Comparison of ENCODE assay signal across 18 cellular contexts in the genomic region with DNA sequence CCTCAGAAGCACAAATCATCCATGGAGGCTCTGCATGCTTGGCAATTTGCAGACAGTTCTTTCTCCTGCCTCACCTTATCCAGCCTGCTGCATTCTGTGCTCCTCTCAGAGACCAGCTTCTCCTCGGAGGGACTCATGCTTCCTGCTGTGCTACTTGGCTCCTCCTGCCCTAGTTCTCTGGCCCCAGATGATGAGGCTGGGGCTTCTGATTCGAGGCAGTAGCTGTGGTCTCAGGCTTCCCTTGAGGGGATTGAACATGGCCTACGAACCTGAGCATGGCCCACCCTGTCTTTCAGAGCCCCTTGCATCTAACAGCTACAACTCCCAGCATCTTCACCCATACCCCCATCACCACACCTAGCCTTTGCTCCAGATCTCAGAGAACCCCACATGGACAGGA. TPM values are rescaled to one million over a fixed set of nuclear protein-coding genes. Genes with fewer than 3 reads are reported as not detected.
A peak's percentile ranks its signal among the peaks of the same experiment; 100 is the strongest.
DNase-seq lines count a peak whose midpoint lies in the region; ATAC-seq, FAIRE-seq and TF ChIP-seq lines count a peak whose summit lies in the region.
"Had no signal": no experiment of that assay in that cellular context is flagged by ENCODE, and none has a peak within 500 bp of the region (broad histone marks: within the 10 kb centered on the region; RNA-seq: fewer than 3 reads in every experiment).

No MANE protein-coding gene starts in this region.

- CTCF ChIA-PET in Caco-2 (lab: Charles Lee), result interaction anchor here (0.9 kb wide), 1 partner anchor 39 kb away, joined by 3 read pairs; no protein-coding TSS in a partner anchor

- FAIRE-seq in HTR-8/SVneo (lab: Jason Lieb, UNC), result no peak
- FAIRE-seq: H54 had no signal

- BruUV-seq in Caco-2 (replicated peaks; lab: Mats Ljungman, UMichigan), result no TSS peak

- H3K4me1 Mint-ChIP-seq in activated T-cell treated with anti-CD3 and anti-CD28 coated beads, Interleukin-2, amount 50 U/mL, for 4 hours (ENCODE audit: low read depth), result peaks cover 51% of the 10 kb centered on the region
- peaks cover 27% of the 10 kb centered on the region for H3K4me1 Mint-ChIP-seq in Caco-2 (ENCODE audit: low read depth, unreplicated experiment)

- peak; percentile 2 for DNase-seq in activated T-cell treated with anti-CD3 and anti-CD28 coated beads, Interleukin-2, amount 50 U/mL, for 1 hour
- no peak for DNase-seq in activated T-cell treated with anti-CD3 and anti-CD28 coated beads, Interleukin-2, amount 50 U/mL, for 4 hours
- DNase-seq in Caco-2 (no peak), hepatocyte (ENCODE audit: low spot score) (no peak), sciatic nerve (ENCODE audit: low spot score) (peak; percentile 14), HTR-8/SVneo (ENCODE audit: insufficient read length, low spot score) (no peak), NCI-H2107 (lab: John Stamatoyannopoulos, UW) (no peak)
- DNase-seq: 8988T, C1 segment of cervical spinal cord, DMS53, Kasumi-1, NCI-H1417, NCI-H2029, NCI-H2227 treated with DMSO at 0.1 percent for 48 hours, NCI-H526, OCI-M1 had no signal

- POLR2A ChIA-PET in Caco-2 (lab: Charles Lee), result interaction anchor here (1.1 kb wide), 1 partner anchor 24 kb away, joined by 4 read pairs; no protein-coding TSS in a partner anchor

- peaks cover 13% of the 10 kb centered on the region for H3K36me3 Mint-ChIP-seq in activated T-cell treated with anti-CD3 and anti-CD28 coated beads, Interleukin-2, amount 50 U/mL, for 4 hours (ENCODE audit: insufficient read depth)
- peaks cover 4% of the 10 kb centered on the region for H3K36me3 Mint-ChIP-seq in Caco-2 (ENCODE audit: insufficient read depth, unreplicated experiment)

- no peaks in the 10 kb centered on the region for H3K9me3 Mint-ChIP-seq in activated T-cell treated with anti-CD3 and anti-CD28 coated beads, Interleukin-2, amount 50 U/mL, for 4 hours
- no peaks in the 10 kb centered on the region for H3K9me3 Mint-ChIP-seq in Caco-2 (ENCODE audit: unreplicated experiment)

- H3K27ac Mint-ChIP-seq in Caco-2 (ENCODE audit: unreplicated experiment), result peak overlapping the region; percentile 2

- H3K27me3 Mint-ChIP-seq in activated T-cell treated with anti-CD3 and anti-CD28 coated beads, Interleukin-2, amount 50 U/mL, for 4 hours (ENCODE audit: low read depth), result no peaks in the 10 kb centered on the region
- H3K27me3 Mint-ChIP-seq in Caco-2 (ENCODE audit: insufficient read depth, unreplicated experiment), result no peaks in the 10 kb centered on the region

- H3K27me3 ChIP-seq in Caco-2 (replicated peaks; ENCODE audit: control insufficient read depth, insufficient read depth, low read length) (no peaks in the 10 kb centered on the region), hepatocyte (no peaks in the 10 kb centered on the region)

- no peak for ATAC-seq in activated T-cell treated with anti-CD3 and anti-CD28 coated beads, Interleukin-2, amount 50 U/mL, for 4 hours
- no peak for ATAC-seq in sciatic nerve
- ATAC-seq in HG02759 (IDR thresholded peaks at IDR 0.05; ENCODE audit: unreplicated experiment), result no peak

- no peak overlapping the region for H3K4me2 ChIP-seq in hepatocyte

- TF ChIP-seq CTCF in Caco-2 (IDR thresholded peaks at IDR 0.05; ENCODE audit: insufficient read depth in 1 of 2, low read depth in 1 of 2, low read length in 1 of 2, severe bottlenecking in 1 of 2, unreplicated experiment in 1 of 2) (no peak), hepatocyte (IDR thresholded peaks at IDR 0.05; ENCODE audit: poor library complexity) (no peak)

- no peaks in the 10 kb centered on the region for H3K9me2 ChIP-seq in hepatocyte (replicated peaks; ENCODE audit: insufficient read depth)

- H3K79me2 ChIP-seq in hepatocyte, result peaks cover 6% of the 10 kb centered on the region

- no peaks in the 10 kb centered on the region for H4K20me1 ChIP-seq in hepatocyte (ENCODE audit: insufficient read depth, poor library complexity, severe bottlenecking)

- WGBS in hepatocyte (ENCODE audit: low lambda C conversion rate, missing lambda C conversion rate), result 82% methylated on average over 3 of the region's 3 CpGs

- peak overlapping the region; percentile 79 for H3K27ac ChIP-seq in hepatocyte

- H3K4me1 ChIP-seq in Caco-2 (peaks cover 42% of the 10 kb centered on the region), hepatocyte (ENCODE audit: insufficient read depth) (peaks cover 53% of the 10 kb centered on the region)

- H3K4me3 Mint-ChIP-seq in activated T-cell treated with anti-CD3 and anti-CD28 coated beads, Interleukin-2, amount 50 U/mL, for 4 hours, result no peak overlapping the region
- no peak overlapping the region for H3K4me3 Mint-ChIP-seq in Caco-2 (ENCODE audit: unreplicated experiment)

- H3K36me3 ChIP-seq in Caco-2 (ENCODE audit: control insufficient read depth, insufficient read depth, low read length), result no peaks in the 10 kb centered on the region
- no peaks in the 10 kb centered on the region for H3K36me3 ChIP-seq in hepatocyte (replicated peaks; ENCODE audit: insufficient read depth, low read depth)

- intact Hi-C loops in Caco-2 (cut with micrococcal nuclease; ENCODE audit: unreplicated experiment), result no loop called here
- intact Hi-C loops in sciatic nerve (cut with DNase I), result no loop called here

- H2AFZ ChIP-seq in hepatocyte, result no peak overlapping the region

- H3K9me3 ChIP-seq in Caco-2 (no peaks in the 10 kb centered on the region), hepatocyte (ENCODE audit: low read depth) (no peaks in the 10 kb centered on the region)

- H3K4me3 ChIP-seq in Caco-2 (ENCODE audit: low read depth, low read length), result no peak overlapping the region
- H3K4me3 ChIP-seq in hepatocyte, result no peak overlapping the region

RNA-seq across cellular contexts. Expression of a gene that starts 6.7 kb away (rescaled TPM):
- total RNA-seq in activated T-cell treated with anti-CD3 and anti-CD28 coated beads, Interleukin-2, amount 50 U/mL, for 4 hours, result 1 to 10 TPM; 2.2 to 4.7 (median 4.6) TPM
- total RNA-seq in Caco-2 (2022), result 3.7 and 3.8 TPM in 2 replicates
- 12.2 and 19.2 TPM in 2 replicates for total RNA-seq in hepatocyte
- polyA plus RNA-seq in hepatocyte, result 17.3 and 17.5 TPM in 2 replicates
- 5.8 TPM for total RNA-seq in sciatic nerve

Comparison
In these comparisons a context has a peak if more than half of its experiments do, and no peak if none do; other contexts are left out.
1. DNase-seq: peak in activated T-cell treated with anti-CD3 and anti-CD28 coated beads, Interleukin-2, amount 50 U/mL, for 1 hour (single experiment) and sciatic nerve (single experiment); none in activated T-cell treated with anti-CD3 and anti-CD28 coated beads, Interleukin-2, amount 50 U/mL, for 4 hours (single experiment), Caco-2 (0 of 2), hepatocyte (single experiment), HTR-8/SVneo (single experiment) and NCI-H2107 (single experiment).